15 cellular contexts compared by ENCODE assay signal in the genomic region with DNA sequence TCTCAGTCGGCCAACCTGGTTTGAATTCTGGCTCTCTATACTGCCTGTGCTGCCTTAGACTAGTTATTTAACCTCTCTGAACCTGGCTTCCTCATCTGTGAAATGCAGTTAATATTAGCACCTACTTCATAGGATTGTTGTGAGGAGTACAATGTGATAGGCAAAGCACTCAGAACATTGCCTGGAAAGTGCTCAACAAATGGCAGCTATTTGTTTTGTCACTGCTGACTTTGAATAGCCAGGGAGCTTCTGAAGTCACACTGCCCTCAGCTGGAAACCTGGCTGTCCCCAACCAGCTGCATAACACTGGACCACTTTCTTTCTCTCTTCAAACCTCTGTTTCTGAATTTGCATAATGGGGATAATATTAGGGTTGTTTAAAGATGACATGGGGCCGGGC. TPM values are rescaled to one million over a fixed set of nuclear protein-coding genes. Genes with fewer than 3 reads are reported as not detected.
DNase-seq lines count a peak whose midpoint lies in the region; ATAC-seq and TF ChIP-seq lines count a peak whose summit lies in the region.
"Had no signal": no experiment of that assay in that cellular context is flagged by ENCODE, and none has a peak within 500 bp of the region (broad histone marks: within the 10 kb centered on the region; RNA-seq: fewer than 3 reads in every experiment).

No MANE protein-coding gene starts in this region.

- intact Hi-C loops in Right ventricle myocardium inferior (cut with DNase I) (no loop called here), left cardiac atrium (cut with DNase I) (no loop called here), esophagus muscularis mucosa (cut with DNase I) (no loop called here), left ventricle myocardium inferior (cut with micrococcal nuclease) (no loop called here)

- H3K4me1 ChIP-seq in esophagus muscularis mucosa, result peaks cover 0 to 6% (median 4%) of the 10 kb centered on the region in 4 donors
- peaks cover 4% of the 10 kb centered on the region for H3K4me1 ChIP-seq in left ventricle myocardium inferior
- H3K4me1 ChIP-seq: Caco-2 had no signal

- no peaks in the 10 kb centered on the region for H3K36me3 ChIP-seq in esophagus muscularis mucosa
- no peaks in the 10 kb centered on the region for H3K36me3 ChIP-seq in left ventricle myocardium inferior

- peaks cover 0 to 39% (median 0%) of the 10 kb centered on the region in 4 donors for H3K27me3 ChIP-seq in esophagus muscularis mucosa
- H3K27me3 ChIP-seq in left ventricle myocardium inferior (ENCODE audit: low read depth), result peaks cover 47% of the 10 kb centered on the region

- TF ChIP-seq POLR2A in esophagus muscularis mucosa (IDR thresholded peaks at IDR 0.05; ENCODE audit: low read depth), result no peak

- WGBS in esophagus muscularis mucosa, result 92% methylated on average over 2 of the region's 2 CpGs

- H3K9me3 ChIP-seq in esophagus muscularis mucosa (no peaks in the 10 kb centered on the region), left ventricle myocardium inferior (replicated peaks) (no peaks in the 10 kb centered on the region)
- H3K9me3 ChIP-seq: Caco-2 had no signal

- H3K4me3 ChIP-seq in esophagus muscularis mucosa (no peak overlapping the region), left ventricle myocardium inferior (no peak overlapping the region)
- H3K4me3 ChIP-seq: GM23338 had no signal

- DNase-seq in Right ventricle myocardium inferior (ENCODE audit: missing footprints) (no peak), left cardiac atrium (no peak), esophagus muscularis mucosa (ENCODE audit: extremely low spot score) (peak; percentile 53), left ventricle myocardium inferior (no peak), NCI-H446 treated with DMSO at 0.1 percent for 48 hours (lab: John Stamatoyannopoulos, UW) (no peak), AG08395 (ENCODE audit: low spot score) (no peak)
- DNase-seq: ACHN; AML-193; Caco-2; CD4-positive, alpha-beta T cell; DMS79 treated with DMSO at 0.1 percent for 48 hours; GF-D8; HCEC 1CT had no signal

- ATAC-seq in Right ventricle myocardium inferior, result peak; percentile 66
- no peak for ATAC-seq in left cardiac atrium
- ATAC-seq: GM23338 had no signal

- H3K27ac ChIP-seq in esophagus muscularis mucosa (replicated peaks in 1 of 4), result no peak overlapping the region
- H3K27ac ChIP-seq in left ventricle myocardium inferior (replicated peaks), result peak overlapping the region; percentile 35
- H3K27ac ChIP-seq: C4-2B had no signal

- no peak for TF ChIP-seq CTCF in esophagus muscularis mucosa (IDR thresholded peaks at IDR 0.05)
- TF ChIP-seq CTCF in left ventricle myocardium inferior (IDR thresholded peaks at IDR 0.05; ENCODE audit: borderline replicate concordance), result no peak

- TF ChIP-seq EP300 in esophagus muscularis mucosa (IDR thresholded peaks at IDR 0.05), result no peak

RNA-seq across cellular contexts. Expression of gene TMEM30B, which starts 9.6 kb away (rescaled TPM):
- total RNA-seq in Right ventricle myocardium inferior (0.30 TPM), left cardiac atrium (1 to 10 TPM in 1 of 2 donors, under 1 TPM in 1; 0.82 to 1.5 TPM), esophagus muscularis mucosa (1 to 10 TPM in 3 of 4 donors, under 1 TPM in 1; 0.83 to 4.4 (median 3.0) TPM), left ventricle myocardium inferior (0.22 TPM)

RNA-seq across cellular contexts. Expression of gene PRKCH, which starts 49.8 kb away (rescaled TPM):
- 16.4 TPM for total RNA-seq in Right ventricle myocardium inferior
- 10 to 100 TPM; 17.6 to 34.8 TPM for total RNA-seq in left cardiac atrium
- 10 to 100 TPM; 13.3 to 67.6 (median 32.2) TPM for total RNA-seq in esophagus muscularis mucosa
- 18.4 TPM for total RNA-seq in left ventricle myocardium inferior
